Comparison of ENCODE assay signal across 12 cellular contexts in genomic region chr3:110773413-110773954, GRCh38.
DNase-seq lines count a peak whose midpoint lies in the region; ATAC-seq and TF ChIP-seq lines count a peak whose summit lies in the region.
"Had no signal": no experiment of that assay in that cellular context is flagged by ENCODE, and none has a peak within 500 bp of the region (broad histone marks: within the 10 kb centered on the region; RNA-seq: fewer than 3 reads in every experiment).

No MANE protein-coding gene starts in this region.

- DNase-seq in HFF-Myc (ENCODE audit: extremely low read depth, low read depth) (peak; percentile 59), SW480 (ENCODE audit: low spot score) (peak; percentile 27), fibroblast of the aortic adventitia (ENCODE audit: low read depth) (peak; percentile 22), psoas muscle (no peak), NCI-H1417 (lab: John Stamatoyannopoulos, UW) (no peak)
- DNase-seq in stimulated activated CD4-positive, alpha-beta T cell treated with anti-CD3 and anti-CD28 coated beads, Interleukin-4, amount 100 ng/mL, for 4 hours, result no peak
- DNase-seq: activated naive CD8-positive, alpha-beta T cell treated with anti-CD3 and anti-CD28 coated beads for 36 hours; DMS 273 treated with DMSO at 0.1 percent for 48 hours; NCI-H2171 treated with DMSO at 0.1 percent for 48 hours; right cardiac atrium had no signal

- no peaks in the 10 kb centered on the region for H3K27me3 ChIP-seq in skeletal muscle satellite cell (ENCODE audit: control insufficient read depth, insufficient read depth, low read length)
- H3K27me3 ChIP-seq in psoas muscle (ENCODE audit: insufficient read depth in 3 of 3, low read length in 2 of 3), result no peaks in the 10 kb centered on the region

- no peaks in the 10 kb centered on the region for H3K9me3 ChIP-seq in skeletal muscle satellite cell (replicated peaks; ENCODE audit: low read length)
- H3K9me3 ChIP-seq in psoas muscle, result no peaks in the 10 kb centered on the region

- peak overlapping the region; percentile 14 for H3K4me2 ChIP-seq in skeletal muscle satellite cell (ENCODE audit: low read length)

- H3K4me1 ChIP-seq in skeletal muscle satellite cell (ENCODE audit: control insufficient read depth, insufficient read depth, low read length) (peaks cover 24% of the 10 kb centered on the region), psoas muscle (no peaks in the 10 kb centered on the region)

- peak overlapping the region; percentile 4 for H3K9ac ChIP-seq in skeletal muscle satellite cell (ENCODE audit: low read depth, low read length)

- TF ChIP-seq CTCF in HFF-Myc (IDR thresholded peaks at IDR 0.05; ENCODE audit: low read depth, low read length, missing control alignments), result no peak
- TF ChIP-seq CTCF in fibroblast of the aortic adventitia (IDR thresholded peaks at IDR 0.05; ENCODE audit: insufficient read depth, low read length), result no peak
- no peak for TF ChIP-seq CTCF in psoas muscle (IDR thresholded peaks at IDR 0.05)

- H3K36me3 ChIP-seq in skeletal muscle satellite cell (ENCODE audit: insufficient read depth, low read length), result no peaks in the 10 kb centered on the region
- H3K36me3 ChIP-seq in psoas muscle (ENCODE audit: insufficient read depth in 1 of 2, low read depth in 1 of 2), result no peaks in the 10 kb centered on the region

- H3K27ac ChIP-seq in psoas muscle, result no peak overlapping the region

- ATAC-seq in GM18519 (IDR thresholded peaks at IDR 0.05; ENCODE audit: low FRiP score, unreplicated experiment), result no peak
- no peak for ATAC-seq in psoas muscle
- ATAC-seq: right cardiac atrium had no signal

- 62 to 69% (median 64%) methylated on average over 9 of the region's 9 CpGs for WGBS in psoas muscle, 3 donors

- intact Hi-C loops in psoas muscle (cut with DNase I), result no loop called here

- H3K4me3 ChIP-seq in HFF-Myc (replicated peaks; ENCODE audit: low read depth, low read length), result no peak overlapping the region
- no peak overlapping the region for H3K4me3 ChIP-seq in fibroblast of the aortic adventitia (ENCODE audit: low read depth, low read length)
- no peak overlapping the region for H3K4me3 ChIP-seq in skeletal muscle satellite cell (ENCODE audit: low read length)
- H3K4me3 ChIP-seq in psoas muscle, result no peak overlapping the region

Comparison
In these comparisons a context has a peak if more than half of its experiments do, and no peak if none do; other contexts are left out.
1. DNase-seq: peak in HFF-Myc (single experiment), SW480 (single experiment) and fibroblast of the aortic adventitia (single experiment); none in stimulated activated CD4-positive, alpha-beta T cell treated with anti-CD3 and anti-CD28 coated beads, Interleukin-4, amount 100 ng/mL, for 4 hours (0 of 2), psoas muscle (0 of 2) and NCI-H1417 (0 of 3).